ENCODE assay signal across 8 cellular contexts in the genomic region with DNA sequence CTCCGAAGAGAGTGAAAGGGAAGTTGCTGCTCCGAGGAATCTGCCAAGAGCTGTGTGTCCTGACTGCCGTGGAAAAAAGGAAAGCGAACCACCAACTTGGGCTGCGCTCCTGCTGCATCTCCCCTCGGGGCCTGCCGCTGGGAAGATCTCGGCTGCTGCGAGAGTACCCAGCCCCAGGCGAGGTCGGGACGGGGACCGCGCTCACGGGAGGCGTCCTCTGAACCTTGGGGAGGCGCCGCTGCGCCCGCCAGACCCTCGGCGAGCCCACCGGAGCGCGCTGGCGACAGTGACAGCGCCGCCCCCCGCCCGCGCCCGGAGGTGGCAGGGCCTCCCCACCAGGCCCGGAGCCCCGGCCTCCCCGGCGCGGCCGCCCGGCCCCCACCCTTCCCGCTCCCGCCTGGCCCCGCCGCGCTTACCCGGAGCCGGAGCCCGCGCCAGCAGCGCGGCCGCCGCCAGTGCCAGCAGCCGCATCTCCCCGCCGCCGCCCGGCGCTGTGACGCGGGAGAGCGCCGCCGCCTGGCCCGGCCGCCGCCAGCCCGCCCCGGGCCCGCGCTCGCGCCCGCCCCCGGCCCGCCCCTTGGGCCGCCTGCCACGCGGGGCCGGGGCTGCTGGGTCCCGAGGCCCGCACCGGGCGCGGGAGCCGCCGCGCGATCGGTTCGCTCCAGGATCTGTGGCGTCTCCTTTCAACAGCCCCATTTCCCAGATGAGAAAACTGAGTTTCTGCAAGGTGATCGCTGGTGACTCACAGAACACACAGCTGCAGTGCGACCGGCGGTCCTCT. TPM values are rescaled to one million over a fixed set of nuclear protein-coding genes. Genes with fewer than 3 reads are reported as not detected.
A peak's percentile ranks its signal among the peaks of the same experiment; 100 is the strongest.
DNase-seq lines count a peak whose midpoint lies in the region; ATAC-seq and TF ChIP-seq lines count a peak whose summit lies in the region.

A gene with protein sequence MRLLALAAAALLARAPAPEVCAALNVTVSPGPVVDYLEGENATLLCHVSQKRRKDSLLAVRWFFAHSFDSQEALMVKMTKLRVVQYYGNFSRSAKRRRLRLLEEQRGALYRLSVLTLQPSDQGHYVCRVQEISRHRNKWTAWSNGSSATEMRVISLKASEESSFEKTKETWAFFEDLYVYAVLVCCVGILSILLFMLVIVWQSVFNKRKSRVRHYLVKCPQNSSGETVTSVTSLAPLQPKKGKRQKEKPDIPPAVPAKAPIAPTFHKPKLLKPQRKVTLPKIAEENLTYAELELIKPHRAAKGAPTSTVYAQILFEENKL (minus strand): TSS at position 508 of the 781 bp plus-strand sequence. CDS start 37 bp downstream, at position 471.

- no peak within 1 kb of the TSS for H2BK12ac ChIP-seq in mesenchymal stem cell (ENCODE audit: low read length in 2 of 2)

- H3K36me3 ChIP-seq in PC-3 (ENCODE audit: low read depth, low read length) (no peaks in the 10 kb centered on the region), endodermal cell (ENCODE audit: control insufficient read depth, insufficient read depth, low read length) (no peaks in the 10 kb centered on the region), mesenchymal stem cell (ENCODE audit: control insufficient read depth in 1 of 2, insufficient read depth in 2 of 2, low read depth in 1 of 2, low read length in 2 of 2) (no peaks in the 10 kb centered on the region), tibial artery (no peaks in the 10 kb centered on the region)

- intact Hi-C loops in PC-3 (cut with micrococcal nuclease): no loop called here
- intact Hi-C loops in tibial artery (cut with DNase I; ENCODE audit: low total_unique reads): loop anchor here (5.0 kb wide), 1 partner anchor 38 kb away; no protein-coding TSS in a partner anchor

- H3K79me2 ChIP-seq in PC-3 (ENCODE audit: low read length): no peaks in the 10 kb centered on the region

- H2AFZ ChIP-seq in PC-3 (ENCODE audit: low read length) (no peak within 1 kb of the TSS), mesenchymal stem cell (ENCODE audit: low read depth, low read length) (peak within 1 kb of the TSS; percentile 46)

- no peak within 1 kb of the TSS for H3K14ac ChIP-seq in mesenchymal stem cell (ENCODE audit: low read length in 2 of 2)

- no peaks in the 10 kb centered on the region for H3K9me2 ChIP-seq in PC-3 (replicated peaks; ENCODE audit: low read length)

- H4K91ac ChIP-seq in mesenchymal stem cell (ENCODE audit: low read length): no peak within 1 kb of the TSS

- H3K9me3 ChIP-seq in PC-3 (ENCODE audit: low read length) (no peaks in the 10 kb centered on the region), endodermal cell (ENCODE audit: control insufficient read depth, low read length) (no peaks in the 10 kb centered on the region), mesenchymal stem cell (ENCODE audit: control insufficient read depth, low read length) (no peaks in the 10 kb centered on the region), tibial artery (no peaks in the 10 kb centered on the region)

- TF ChIP-seq CTCF in PC-3 (conservative IDR thresholded peaks at IDR 0.05; ENCODE audit: low read depth, low read length): no peak
- peak; percentile 33 for TF ChIP-seq CTCF in endodermal cell (conservative IDR thresholded peaks at IDR 0.05)
- no peak for TF ChIP-seq CTCF in tibial artery (IDR thresholded peaks at IDR 0.05)

- CTCF ChIA-PET in PC-3 (lab: Charles Lee): no interaction called here

- DNase-seq in ELF-1 (ENCODE audit: low read depth, low spot score): peak; percentile 40
- no peak for DNase-seq in PC-3
- peak; percentile 79 for DNase-seq in endodermal cell
- DNase-seq in mesenchymal stem cell: peak; percentile 45
- DNase-seq in tibial artery: peak in 1 of 2 donors; percentile 74
- DNase-seq in T-helper 9 cell: no peak
- DNase-seq in NCI-H2171 treated with DMSO at 0.1 percent for 48 hours (lab: John Stamatoyannopoulos, UW): no peak

- WGBS in endodermal cell (ENCODE audit: insufficient coverage in 1 of 2, insufficient read length in 1 of 2), 2 experiments: 4 to 9% methylated on average over 29 to 95 of the region's 95 CpGs
- 4% methylated on average over 47 of the region's 95 CpGs for WGBS in mesenchymal stem cell

- no peak within 1 kb of the TSS for H3K9ac ChIP-seq in PC-3 (ENCODE audit: low read length)
- H3K9ac ChIP-seq in endodermal cell (ENCODE audit: extremely low read depth, low read length, poor library complexity, severe bottlenecking): peak within 1 kb of the TSS; percentile 29
- H3K9ac ChIP-seq in mesenchymal stem cell (ENCODE audit: low read length): peak within 1 kb of the TSS; percentile 89

- H3K4ac ChIP-seq in mesenchymal stem cell (ENCODE audit: low read depth in 1 of 2, low read length in 2 of 2): no peak within 1 kb of the TSS

- H2BK15ac ChIP-seq in mesenchymal stem cell (ENCODE audit: low read depth, poor library complexity, severe bottlenecking): no peak within 1 kb of the TSS

- no peak within 1 kb of the TSS for H2BK120ac ChIP-seq in mesenchymal stem cell (ENCODE audit: low read depth, low read length)

- H3K27me3 ChIP-seq in PC-3 (ENCODE audit: low read length): peaks cover 94% of the 10 kb centered on the region
- H3K27me3 ChIP-seq in endodermal cell (ENCODE audit: control insufficient read depth, insufficient read depth, low read length, poor library complexity, severe bottlenecking): peaks cover 63% of the 10 kb centered on the region
- H3K27me3 ChIP-seq in mesenchymal stem cell (ENCODE audit: control insufficient read depth in 1 of 2, insufficient read depth in 1 of 2, low read length in 2 of 2): peaks cover 0 to 25% of the 10 kb centered on the region in 2 experiments
- no peaks in the 10 kb centered on the region for H3K27me3 ChIP-seq in tibial artery

- H3K4me2 ChIP-seq in PC-3 (ENCODE audit: low read length) (no peak within 1 kb of the TSS), mesenchymal stem cell (ENCODE audit: low read length, poor library complexity, severe bottlenecking) (peak within 1 kb of the TSS; percentile 70)

- H3K9me3 Mint-ChIP-seq in endodermal cell: no peaks in the 10 kb centered on the region

- no peak within 1 kb of the TSS for H3K27ac ChIP-seq in PC-3 (ENCODE audit: low read length)
- H3K27ac ChIP-seq in endodermal cell (ENCODE audit: low read depth, low read length): no peak within 1 kb of the TSS
- H3K27ac ChIP-seq in mesenchymal stem cell (ENCODE audit: low read length, poor library complexity, severe bottlenecking): no peak within 1 kb of the TSS
- H3K27ac ChIP-seq in tibial artery: peak within 1 kb of the TSS; percentile 88 to 90

- H3K36me3 Mint-ChIP-seq in endodermal cell (ENCODE audit: low read depth): no peaks in the 10 kb centered on the region

- no peak within 1 kb of the TSS for H2BK5ac ChIP-seq in mesenchymal stem cell (ENCODE audit: low read depth, low read length, poor library complexity, severe bottlenecking)

- POLR2A ChIA-PET in PC-3 (lab: Charles Lee; ENCODE audit: unreplicated experiment): no interaction called here

- BruUV-seq in PC-3 (replicated peaks; lab: Mats Ljungman, UMichigan): no TSS peak

- H2AK5ac ChIP-seq in mesenchymal stem cell (ENCODE audit: low read length, severe bottlenecking): peak within 1 kb of the TSS; percentile 31

- no peak within 1 kb of the TSS; the same call in 1 of the 2 replicates for H3K4me3 ChIP-seq in PC-3 (ENCODE audit: low read length)
- peak within 1 kb of the TSS; percentile 79 for H3K4me3 ChIP-seq in endodermal cell (ENCODE audit: low read length)
- H3K4me3 ChIP-seq in mesenchymal stem cell (ENCODE audit: insufficient read depth in 1 of 2, low read depth in 1 of 2, low read length in 2 of 2): peak within 1 kb of the TSS; percentile 60 to 84
- peak within 1 kb of the TSS; percentile 68 to 83 for H3K4me3 ChIP-seq in tibial artery

- H3K18ac ChIP-seq in mesenchymal stem cell (ENCODE audit: low read depth in 1 of 2, low read length in 2 of 2): no peak within 1 kb of the TSS

- H3K27ac Mint-ChIP-seq in endodermal cell: peak within 1 kb of the TSS; percentile 61

- H4K8ac ChIP-seq in mesenchymal stem cell (ENCODE audit: low read length): no peak within 1 kb of the TSS

- peaks cover 8% of the 10 kb centered on the region for H3K79me1 ChIP-seq in mesenchymal stem cell (replicated peaks; ENCODE audit: low read length, poor library complexity, severe bottlenecking)

- peak; percentile 19; the same call in 1 of the 2 replicates for ATAC-seq in PC-3
- ATAC-seq in GM21529 (IDR thresholded peaks at IDR 0.05; ENCODE audit: unreplicated experiment): no peak

- H3K27me3 Mint-ChIP-seq in endodermal cell (ENCODE audit: insufficient read depth): peaks cover 36% of the 10 kb centered on the region

- H3K4me1 Mint-ChIP-seq in endodermal cell: peaks cover 18% of the 10 kb centered on the region

- H3K23ac ChIP-seq in mesenchymal stem cell (ENCODE audit: low read length in 2 of 2): no peak within 1 kb of the TSS

- no peaks in the 10 kb centered on the region for H3F3A ChIP-seq in PC-3 (ENCODE audit: low read length, unreplicated experiment)

- H3K4me1 ChIP-seq in PC-3 (ENCODE audit: insufficient read depth, low read length) (no peaks in the 10 kb centered on the region), endodermal cell (ENCODE audit: control insufficient read depth, insufficient read depth, low read length) (no peaks in the 10 kb centered on the region), mesenchymal stem cell (ENCODE audit: control insufficient read depth, insufficient read depth, low read depth, low read length) (peaks cover 8% of the 10 kb centered on the region), tibial artery (peaks cover 0 to 51% (median 30%) of the 10 kb centered on the region in 4 donors)

- H4K20me1 ChIP-seq in PC-3 (ENCODE audit: low read length): no peaks in the 10 kb centered on the region

- H3K4me3 Mint-ChIP-seq in endodermal cell: peak within 1 kb of the TSS; percentile 61

RNA-seq across cellular contexts. Expression of the gene that starts here (rescaled TPM):
- total RNA-seq in PC-3 (2014; rRNA removed) (not detected in 2 replicates), endodermal cell (under 1 TPM; 0.51 to 0.77 TPM)
- 1.4 TPM for polyA plus RNA-seq in endodermal cell (2013, experiment 1 of 2)
- 1.1 TPM for polyA plus RNA-seq in endodermal cell (2013, experiment 2 of 2)
- polyA plus RNA-seq in mesenchymal stem cell (2013, experiment 1 of 2): 1.1 TPM
- polyA plus RNA-seq in mesenchymal stem cell (2013, experiment 2 of 2): 1.2 TPM

Comparison
In these comparisons a context has a peak if more than half of its experiments do, and no peak if none do; other contexts are left out.
1. Peak in ATAC-seq in PC-3; RNA of the gene not detected or under 1 TPM.
2. DNase-seq: peak in ELF-1 (single experiment), endodermal cell (single experiment) and mesenchymal stem cell (single experiment); none in PC-3 (single experiment), T-helper 9 cell (single experiment) and NCI-H2171 treated with DMSO at 0.1 percent for 48 hours (single experiment).
3. H3K27ac ChIP-seq: peak in tibial artery (2 of 2); none in PC-3 (single experiment), endodermal cell (single experiment) and mesenchymal stem cell (single experiment).